In the genomic region with DNA sequence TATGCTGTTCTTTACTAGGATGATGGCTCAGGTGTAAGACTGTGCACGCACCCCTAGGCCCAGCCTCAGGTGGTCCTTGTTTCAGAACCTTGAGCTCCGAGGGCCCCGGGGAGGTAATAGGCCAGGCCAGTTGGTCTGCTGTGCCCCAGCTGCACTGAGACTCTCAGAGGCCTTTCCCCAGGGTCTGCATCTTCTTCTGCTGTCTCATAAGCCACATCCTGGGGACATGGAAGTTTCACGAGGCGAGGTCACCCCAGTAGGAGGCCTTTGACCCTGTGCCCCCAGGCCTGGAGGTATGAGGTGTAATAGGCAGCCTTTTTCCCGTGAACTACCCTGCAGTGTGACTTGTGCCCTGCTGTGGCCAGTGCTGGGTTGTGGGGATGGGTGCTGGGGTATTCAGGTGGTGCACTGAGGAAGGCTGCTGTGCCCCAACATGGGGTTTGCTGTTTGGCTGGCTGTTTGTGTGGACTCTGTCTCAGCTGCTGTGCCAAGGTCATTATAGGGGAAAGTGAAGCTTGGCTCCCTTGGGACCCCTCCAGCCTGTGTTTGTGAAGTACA, we compare ENCODE assay signal across 14 cellular contexts.
"Had no signal": no experiment of that assay in that cellular context is flagged by ENCODE, and none has a peak within 500 bp of the region (broad histone marks: within the 10 kb centered on the region; RNA-seq: fewer than 3 reads in every experiment).

No MANE protein-coding gene starts in this region.

- H3K36me3 ChIP-seq: left lung, ovary had no signal

- H3K9me3 Mint-ChIP-seq: activated naive CD8-positive, alpha-beta T cell treated with anti-CD3 and anti-CD28 coated beads, Interleukin-2, amount 10 ng/mL, durations not matched to agents 7 days and 5 days; memory B cell; T-helper 2 cell treated with Interferon-gamma antibody and Interleukin-4, amounts not matched to agents 5 μg/mL and 100 μg/mL, for 36 hours had no signal

- H3K27me3 ChIP-seq: heart right ventricle, left lung, ovary, tibial artery had no signal

- H3K4me3 ChIP-seq: heart right ventricle, left lung, ovary, tibial artery had no signal

- H3K36me3 Mint-ChIP-seq: activated naive CD8-positive, alpha-beta T cell treated with anti-CD3 and anti-CD28 coated beads, Interleukin-2, amount 10 ng/mL, durations not matched to agents 7 days and 5 days had no signal

- H3K27me3 Mint-ChIP-seq: activated naive CD8-positive, alpha-beta T cell treated with anti-CD3 and anti-CD28 coated beads, Interleukin-2, amount 10 ng/mL, durations not matched to agents 7 days and 5 days; memory B cell had no signal

- H3K4me3 Mint-ChIP-seq: activated naive CD8-positive, alpha-beta T cell treated with anti-CD3 and anti-CD28 coated beads, Interleukin-2, amount 10 ng/mL, durations not matched to agents 7 days and 5 days; memory B cell; T-helper 2 cell treated with Interferon-gamma antibody and Interleukin-4, amounts not matched to agents 5 μg/mL and 100 μg/mL, for 36 hours had no signal

- H3K27ac ChIP-seq: heart right ventricle, left lung, ovary, tibial artery had no signal

- H3K27ac Mint-ChIP-seq: activated naive CD8-positive, alpha-beta T cell treated with anti-CD3 and anti-CD28 coated beads, Interleukin-2, amount 10 ng/mL, durations not matched to agents 7 days and 5 days; memory B cell; T-helper 2 cell treated with Interferon-gamma antibody and Interleukin-4, amounts not matched to agents 5 μg/mL and 100 μg/mL, for 36 hours had no signal

- ATAC-seq: heart right ventricle, left lung had no signal

- H3K4me1 ChIP-seq: tibial artery had no signal

- H3K9me3 ChIP-seq: heart right ventricle, left lung, ovary, tibial artery had no signal

- DNase-seq: activated CD4-positive, alpha-beta T cell treated with anti-CD3 and anti-CD28 coated beads, Interleukin-2, amount 50 U/mL, for 4 hours; activated CD4-positive, CD25-positive, alpha-beta regulatory T cell treated with anti-CD3 and anti-CD28 coated beads, Interleukin-2, amount 50 U/mL, for 72 hours; activated naive CD8-positive, alpha-beta T cell treated with anti-CD3 and anti-CD28 coated beads, Interleukin-2, amount 10 ng/mL, durations not matched to agents 7 days and 5 days; aorta; effector CD8-positive, alpha-beta T cell; foreskin melanocyte; heart right ventricle; ovary; stimulated activated CD4-positive, alpha-beta T cell treated with anti-CD3 and anti-CD28 coated beads, Interleukin-4, amount 100 ng/mL, for 1 hour; stimulated activated CD8-positive, alpha-beta memory T cell treated with anti-CD3 and anti-CD28 coated beads, Interleukin-4, amount 100 ng/mL, for 48 hours; tibial artery had no signal
